Comparison of ENCODE assay signal across 2 cellular contexts in the genomic region with DNA sequence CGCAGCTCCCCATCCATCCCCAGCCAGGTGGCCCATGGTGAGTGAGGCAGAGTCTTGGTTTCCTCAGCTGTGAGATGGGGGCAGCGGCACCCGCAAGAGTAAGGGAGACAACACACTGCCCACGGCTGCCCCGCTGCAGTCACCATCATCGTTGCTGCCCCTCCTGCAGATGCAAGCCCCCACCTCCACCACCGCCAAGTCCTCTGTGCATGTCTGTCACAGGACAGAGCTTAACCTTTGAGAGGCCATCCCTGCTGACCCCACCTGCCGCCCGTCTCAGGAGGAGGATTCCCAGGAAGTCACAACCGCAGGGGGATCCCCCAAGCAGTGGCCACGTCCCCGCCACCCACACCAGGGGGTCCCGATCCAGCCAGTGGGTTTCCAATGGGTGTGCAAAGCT.
TF ChIP-seq lines count a peak whose summit lies in the region.

No MANE protein-coding gene starts in this region.

TF ChIP-seq in IMR-90, 13 proteins besides CTCF, POLR2A, EP300 and RAD21:
- TF ChIP-seq FOS (IDR thresholded peaks at IDR 0.05; ENCODE audit: low read depth, low read length) (no peak), MAZ (IDR thresholded peaks at IDR 0.05; ENCODE audit: borderline replicate concordance, low read depth, low read length) (no peak), MXI1 (IDR thresholded peaks at IDR 0.05; ENCODE audit: borderline replicate concordance, low read depth, low read length) (no peak), BHLHE40 (IDR thresholded peaks at IDR 0.05; ENCODE audit: low read depth, low read length) (no peak), CEBPB (IDR thresholded peaks at IDR 0.05; ENCODE audit: low read depth, low read length) (no peak), RCOR1 (IDR thresholded peaks at IDR 0.05; ENCODE audit: insufficient replicate concordance, low read length) (no peak), CHD1 (IDR thresholded peaks at IDR 0.05; ENCODE audit: low read depth, low read length) (no peak), SMC3 (IDR thresholded peaks at IDR 0.05; ENCODE audit: low read depth, low read length) (no peak), NFE2L2 (IDR thresholded peaks at IDR 0.05; ENCODE audit: low read depth, low read length) (no peak), RFX5 (IDR thresholded peaks at IDR 0.05; ENCODE audit: low read depth, low read length) (no peak), MAFK (IDR thresholded peaks at IDR 0.05; ENCODE audit: low read depth, low read length) (no peak)
- TF ChIP-seq, protein P1, sequence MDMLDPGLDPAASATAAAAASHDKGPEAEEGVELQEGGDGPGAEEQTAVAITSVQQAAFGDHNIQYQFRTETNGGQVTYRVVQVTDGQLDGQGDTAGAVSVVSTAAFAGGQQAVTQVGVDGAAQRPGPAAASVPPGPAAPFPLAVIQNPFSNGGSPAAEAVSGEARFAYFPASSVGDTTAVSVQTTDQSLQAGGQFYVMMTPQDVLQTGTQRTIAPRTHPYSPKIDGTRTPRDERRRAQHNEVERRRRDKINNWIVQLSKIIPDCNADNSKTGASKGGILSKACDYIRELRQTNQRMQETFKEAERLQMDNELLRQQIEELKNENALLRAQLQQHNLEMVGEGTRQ (IDR thresholded peaks at IDR 0.05; ENCODE audit: low read depth, low read length) = no peak
- TF ChIP-seq, protein P2, sequence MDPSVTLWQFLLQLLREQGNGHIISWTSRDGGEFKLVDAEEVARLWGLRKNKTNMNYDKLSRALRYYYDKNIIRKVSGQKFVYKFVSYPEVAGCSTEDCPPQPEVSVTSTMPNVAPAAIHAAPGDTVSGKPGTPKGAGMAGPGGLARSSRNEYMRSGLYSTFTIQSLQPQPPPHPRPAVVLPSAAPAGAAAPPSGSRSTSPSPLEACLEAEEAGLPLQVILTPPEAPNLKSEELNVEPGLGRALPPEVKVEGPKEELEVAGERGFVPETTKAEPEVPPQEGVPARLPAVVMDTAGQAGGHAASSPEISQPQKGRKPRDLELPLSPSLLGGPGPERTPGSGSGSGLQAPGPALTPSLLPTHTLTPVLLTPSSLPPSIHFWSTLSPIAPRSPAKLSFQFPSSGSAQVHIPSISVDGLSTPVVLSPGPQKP (IDR thresholded peaks at IDR 0.05; ENCODE audit: borderline replicate concordance, low read depth, low read length) = no peak

TF ChIP-seq in WTC11, 78 proteins besides CTCF, POLR2A, EP300 and RAD21:
- TF ChIP-seq, protein P3, sequence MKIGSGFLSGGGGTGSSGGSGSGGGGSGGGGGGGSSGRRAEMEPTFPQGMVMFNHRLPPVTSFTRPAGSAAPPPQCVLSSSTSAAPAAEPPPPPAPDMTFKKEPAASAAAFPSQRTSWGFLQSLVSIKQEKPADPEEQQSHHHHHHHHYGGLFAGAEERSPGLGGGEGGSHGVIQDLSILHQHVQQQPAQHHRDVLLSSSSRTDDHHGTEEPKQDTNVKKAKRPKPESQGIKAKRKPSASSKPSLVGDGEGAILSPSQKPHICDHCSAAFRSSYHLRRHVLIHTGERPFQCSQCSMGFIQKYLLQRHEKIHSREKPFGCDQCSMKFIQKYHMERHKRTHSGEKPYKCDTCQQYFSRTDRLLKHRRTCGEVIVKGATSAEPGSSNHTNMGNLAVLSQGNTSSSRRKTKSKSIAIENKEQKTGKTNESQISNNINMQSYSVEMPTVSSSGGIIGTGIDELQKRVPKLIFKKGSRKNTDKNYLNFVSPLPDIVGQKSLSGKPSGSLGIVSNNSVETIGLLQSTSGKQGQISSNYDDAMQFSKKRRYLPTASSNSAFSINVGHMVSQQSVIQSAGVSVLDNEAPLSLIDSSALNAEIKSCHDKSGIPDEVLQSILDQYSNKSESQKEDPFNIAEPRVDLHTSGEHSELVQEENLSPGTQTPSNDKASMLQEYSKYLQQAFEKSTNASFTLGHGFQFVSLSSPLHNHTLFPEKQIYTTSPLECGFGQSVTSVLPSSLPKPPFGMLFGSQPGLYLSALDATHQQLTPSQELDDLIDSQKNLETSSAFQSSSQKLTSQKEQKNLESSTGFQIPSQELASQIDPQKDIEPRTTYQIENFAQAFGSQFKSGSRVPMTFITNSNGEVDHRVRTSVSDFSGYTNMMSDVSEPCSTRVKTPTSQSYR (CRISPR knock-in tag; IDR thresholded peaks at IDR 0.05) = no peak
TF ChIP-seq in WTC11: peak in this region for 0.
